ENCODE assay signal across 19 cellular contexts in the genomic region with DNA sequence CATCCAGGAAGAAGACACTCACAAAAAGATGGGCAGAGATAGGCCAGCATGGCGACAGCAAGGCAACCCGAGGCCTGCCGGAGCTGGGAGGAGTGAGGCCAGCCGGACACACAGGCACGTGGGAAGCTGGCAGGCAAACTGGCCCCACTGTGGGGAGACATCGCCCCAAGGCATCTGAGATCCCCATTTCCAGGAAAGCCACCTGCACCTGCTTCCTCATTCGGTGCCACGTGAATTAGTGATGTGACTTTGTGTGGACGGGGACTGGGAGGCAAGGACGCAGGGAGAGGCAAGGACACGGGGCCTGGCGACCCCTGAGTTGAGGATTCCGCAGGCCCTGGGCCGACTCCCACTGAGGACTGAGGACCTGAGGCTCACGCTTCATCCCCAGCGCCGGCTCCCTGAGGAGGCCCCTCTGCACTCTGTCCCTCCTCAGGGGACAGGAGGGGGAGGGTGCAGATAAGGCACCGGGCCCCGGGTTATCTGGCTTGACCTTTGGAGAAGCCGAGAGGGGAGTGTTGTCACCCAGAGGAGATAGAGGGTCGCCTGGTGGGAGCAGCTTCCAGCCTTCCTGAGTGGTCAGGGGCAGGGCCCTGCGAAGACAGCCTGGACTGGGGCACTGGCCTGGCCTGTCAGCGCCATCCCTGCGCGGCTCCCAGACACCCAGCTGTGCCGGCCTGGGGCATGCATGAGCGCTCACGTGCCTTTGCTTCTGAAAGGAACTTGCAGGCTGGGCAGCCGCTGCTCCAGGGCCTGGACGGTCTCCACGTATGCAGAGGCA. TPM values are rescaled to one million over a fixed set of nuclear protein-coding genes. Genes with fewer than 3 reads are reported as not detected.
DNase-seq lines count a peak whose midpoint lies in the region; ATAC-seq and TF ChIP-seq lines count a peak whose summit lies in the region.
"Had no signal": no experiment of that assay in that cellular context is flagged by ENCODE, and none has a peak within 500 bp of the region (broad histone marks: within the 10 kb centered on the region; RNA-seq: fewer than 3 reads in every experiment).

No MANE protein-coding gene starts in this region.

- H3K9ac ChIP-seq in SK-N-SH (no peak overlapping the region), smooth muscle cell (ENCODE audit: low read depth) (no peak overlapping the region)

- H3K27me3 ChIP-seq in SK-N-SH (ENCODE audit: insufficient read depth): peaks cover 67% of the 10 kb centered on the region
- H3K27me3 ChIP-seq in left ventricle myocardium inferior (ENCODE audit: low read depth): peaks cover 52% of the 10 kb centered on the region
- no peaks in the 10 kb centered on the region for H3K27me3 ChIP-seq in smooth muscle cell (ENCODE audit: low read depth)
- H3K27me3 ChIP-seq: right lobe of liver had no signal

- no peak for ATAC-seq in omental fat pad (ENCODE audit: low FRiP score)
- no peak for ATAC-seq in HG02973 (IDR thresholded peaks at IDR 0.05; ENCODE audit: unreplicated experiment)
- ATAC-seq: activated T-helper 17 cell treated with anti-CD3 and anti-CD28 coated beads, Interleukin-2, amount 50 U/mL, for 72 hours; left colon; stimulated activated naive B cell treated with anti-CD40 and anti-IgM and Interleukin-4, amounts not matched to agents 10 μg/mL and 1 μg/mL and 100 μg/mL, for 72 hours had no signal

- no peak for TF ChIP-seq EP300 in SK-N-SH (IDR thresholded peaks at IDR 0.05; ENCODE audit: borderline replicate concordance in 1 of 2, low read depth in 1 of 2, low read length in 1 of 2)

- no peaks in the 10 kb centered on the region for H3K9me3 Mint-ChIP-seq in neural crest cell
- H3K9me3 Mint-ChIP-seq: activated naive CD8-positive, alpha-beta T cell treated with anti-CD3 and anti-CD28 coated beads for 36 hours; activated T-helper 17 cell treated with anti-CD3 and anti-CD28 coated beads, Interleukin-2, amount 50 U/mL, for 72 hours; brain; stimulated activated naive B cell treated with anti-CD40 and anti-IgM and Interleukin-4, amounts not matched to agents 10 μg/mL and 1 μg/mL and 100 μg/mL, for 72 hours had no signal

- H3K4me3 Mint-ChIP-seq in neural crest cell: no peak overlapping the region
- H3K4me3 Mint-ChIP-seq: activated naive CD8-positive, alpha-beta T cell treated with anti-CD3 and anti-CD28 coated beads for 36 hours; activated T-helper 17 cell treated with anti-CD3 and anti-CD28 coated beads, Interleukin-2, amount 50 U/mL, for 72 hours; brain; stimulated activated naive B cell treated with anti-CD40 and anti-IgM and Interleukin-4, amounts not matched to agents 10 μg/mL and 1 μg/mL and 100 μg/mL, for 72 hours had no signal

- H3K36me3 Mint-ChIP-seq in neural crest cell (ENCODE audit: low read depth): no peaks in the 10 kb centered on the region
- H3K36me3 Mint-ChIP-seq: activated naive CD8-positive, alpha-beta T cell treated with anti-CD3 and anti-CD28 coated beads for 36 hours; brain; stimulated activated naive B cell treated with anti-CD40 and anti-IgM and Interleukin-4, amounts not matched to agents 10 μg/mL and 1 μg/mL and 100 μg/mL, for 72 hours had no signal

- H3K9me3 ChIP-seq in SK-N-SH (no peaks in the 10 kb centered on the region), left ventricle myocardium inferior (replicated peaks) (no peaks in the 10 kb centered on the region), smooth muscle cell (replicated peaks; ENCODE audit: low read depth) (no peaks in the 10 kb centered on the region)
- H3K9me3 ChIP-seq: right lobe of liver, tibial artery had no signal

- H3K27ac Mint-ChIP-seq in neural crest cell (ENCODE audit: unreplicated experiment): no peak overlapping the region
- H3K27ac Mint-ChIP-seq: activated naive CD8-positive, alpha-beta T cell treated with anti-CD3 and anti-CD28 coated beads for 36 hours; activated T-helper 17 cell treated with anti-CD3 and anti-CD28 coated beads, Interleukin-2, amount 50 U/mL, for 72 hours; stimulated activated naive B cell treated with anti-CD40 and anti-IgM and Interleukin-4, amounts not matched to agents 10 μg/mL and 1 μg/mL and 100 μg/mL, for 72 hours had no signal

- H3K4me2 ChIP-seq in SK-N-SH (no peak overlapping the region), smooth muscle cell (no peak overlapping the region)

- DNase-seq in ELF-1 (ENCODE audit: low read depth, low spot score) (peak; percentile 80), SK-N-SH (peak; percentile 55), left ventricle myocardium inferior (peak; percentile 72), neural crest cell (ENCODE audit: low read depth, low spot score) (peak; percentile 32), omental fat pad (ENCODE audit: low spot score) (no peak), smooth muscle cell (lab: John Stamatoyannopoulos, UW; ENCODE audit: unreplicated experiment) (no peak), putamen (ENCODE audit: low spot score) (no peak)
- DNase-seq: activated naive CD8-positive, alpha-beta T cell treated with anti-CD3 and anti-CD28 coated beads for 36 hours; left colon; NCI-H1417 treated with DMSO at 0.1 percent for 48 hours; stimulated activated naive B cell treated with anti-CD40 and anti-IgM and Interleukin-4, amounts not matched to agents 10 μg/mL and 1 μg/mL and 100 μg/mL, for 72 hours; tibial artery had no signal

- intact Hi-C loops in left ventricle myocardium inferior (cut with micrococcal nuclease): no loop called here

- TF ChIP-seq RAD21 in SK-N-SH (IDR thresholded peaks at IDR 0.05; ENCODE audit: low read length): no peak

- H3F3A ChIP-seq in SK-N-SH (replicated peaks; ENCODE audit: insufficient read depth) (peaks cover 7% of the 10 kb centered on the region), smooth muscle cell (ENCODE audit: low read depth) (no peaks in the 10 kb centered on the region)

- H3K27ac ChIP-seq in SK-N-SH (ENCODE audit: low read depth in 2 of 2, low read length in 1 of 2) (no peak overlapping the region), left ventricle myocardium inferior (replicated peaks) (peak overlapping the region; percentile 84), smooth muscle cell (ENCODE audit: low read depth) (no peak overlapping the region)
- H3K27ac ChIP-seq: coronary artery, right lobe of liver, tibial artery had no signal

- H3K36me3 ChIP-seq in SK-N-SH (replicated peaks in 1 of 2; ENCODE audit: control insufficient read depth in 1 of 2, insufficient read depth in 2 of 2, low read length in 1 of 2) (no peaks in the 10 kb centered on the region), left ventricle myocardium inferior (no peaks in the 10 kb centered on the region), smooth muscle cell (ENCODE audit: low read depth) (no peaks in the 10 kb centered on the region)
- H3K36me3 ChIP-seq: right lobe of liver, tibial artery had no signal

- 40% methylated on average over 24 of the region's 31 CpGs for WGBS in SK-N-SH (ENCODE audit: low lambda C conversion rate)
- WGBS in smooth muscle cell (ENCODE audit: low lambda C conversion rate): 64% methylated on average over 31 of the region's 31 CpGs

- H3K4me1 ChIP-seq in SK-N-SH (ENCODE audit: control insufficient read depth in 1 of 2, insufficient read depth in 2 of 2, low read depth in 1 of 2, low read length in 1 of 2): no peaks in the 10 kb centered on the region
- peaks cover 26% of the 10 kb centered on the region for H3K4me1 ChIP-seq in left ventricle myocardium inferior
- H3K4me1 ChIP-seq in smooth muscle cell (ENCODE audit: low read depth): peaks cover 6% of the 10 kb centered on the region
- H3K4me1 ChIP-seq: right lobe of liver, tibial artery had no signal

- H3K27me3 Mint-ChIP-seq in neural crest cell (ENCODE audit: low read depth): no peaks in the 10 kb centered on the region

- H3K4me1 Mint-ChIP-seq in neural crest cell: peaks cover 10% of the 10 kb centered on the region
- H3K4me1 Mint-ChIP-seq: activated naive CD8-positive, alpha-beta T cell treated with anti-CD3 and anti-CD28 coated beads for 36 hours; activated T-helper 17 cell treated with anti-CD3 and anti-CD28 coated beads, Interleukin-2, amount 50 U/mL, for 72 hours; stimulated activated naive B cell treated with anti-CD40 and anti-IgM and Interleukin-4, amounts not matched to agents 10 μg/mL and 1 μg/mL and 100 μg/mL, for 72 hours had no signal

- H3K79me2 ChIP-seq in SK-N-SH (ENCODE audit: insufficient read depth) (no peaks in the 10 kb centered on the region), smooth muscle cell (ENCODE audit: low read depth) (no peaks in the 10 kb centered on the region)

- CTCF ChIA-PET in SK-N-SH (lab: Yijun Ruan, JAX): no interaction called here

- no peak overlapping the region for H2AFZ ChIP-seq in SK-N-SH (ENCODE audit: low read depth)
- H2AFZ ChIP-seq in smooth muscle cell (ENCODE audit: low read depth): no peak overlapping the region

- H3K9me2 ChIP-seq in SK-N-SH: no peaks in the 10 kb centered on the region

- TF ChIP-seq CTCF in SK-N-SH (IDR thresholded peaks at IDR 0.05) (no peak), left ventricle myocardium inferior (IDR thresholded peaks at IDR 0.05; ENCODE audit: borderline replicate concordance) (no peak), neural crest cell (conservative IDR thresholded peaks at IDR 0.05) (no peak), omental fat pad (IDR thresholded peaks at IDR 0.05) (no peak), smooth muscle cell (IDR thresholded peaks at IDR 0.05; ENCODE audit: borderline replicate concordance, insufficient read depth, poor library complexity, severe bottlenecking) (no peak)

- H4K20me1 ChIP-seq in SK-N-SH (ENCODE audit: insufficient read depth) (no peaks in the 10 kb centered on the region), smooth muscle cell (ENCODE audit: low read depth) (no peaks in the 10 kb centered on the region)

- H3K4me3 ChIP-seq in SK-N-SH (ENCODE audit: low read depth in 2 of 2, low read length in 1 of 2): no peak overlapping the region
- H3K4me3 ChIP-seq in left ventricle myocardium inferior: no peak overlapping the region
- no peak overlapping the region for H3K4me3 ChIP-seq in smooth muscle cell
- H3K4me3 ChIP-seq: coronary artery, right lobe of liver, tibial artery had no signal

- POLR2A ChIA-PET in SK-N-SH (lab: Yijun Ruan, JAX): no interaction called here

RNA-seq across cellular contexts. Expression of a gene that starts 39.7 kb away (rescaled TPM):
- 142 and 316 TPM in 2 replicates for polyA plus RNA-seq in SK-N-SH (2012; rRNA removed)
- 231 and 263 TPM in 2 replicates for polyA plus RNA-seq in SK-N-SH (2012; cell fraction: cytosol; rRNA removed)
- 65.1 and 121 TPM in 2 replicates for polyA plus RNA-seq in SK-N-SH (2012; cell fraction: nucleus; rRNA removed)
- total RNA-seq in left ventricle myocardium inferior: 122 TPM
- total RNA-seq in neural crest cell: 50.2 and 52.3 TPM in 2 replicates
- total RNA-seq in omental fat pad: 10 to 100 TPM; 34.3 to 81.2 (median 44.2) TPM
- total RNA-seq in smooth muscle cell: 37.7 and 50.8 TPM in 2 replicates
- polyA plus RNA-seq in smooth muscle cell: 146 and 153 TPM in 2 replicates

RNA-seq across cellular contexts. Expression of a gene that starts 41.3 kb away (rescaled TPM):
- polyA plus RNA-seq in SK-N-SH (2012; rRNA removed) (75.5 and 78.4 TPM in 2 replicates), smooth muscle cell (110 and 126 TPM in 2 replicates)
- polyA plus RNA-seq in SK-N-SH (2012; cell fraction: cytosol; rRNA removed): 69.3 and 72.9 TPM in 2 replicates
- 34.4 and 36.3 TPM in 2 replicates for polyA plus RNA-seq in SK-N-SH (2012; cell fraction: nucleus; rRNA removed)
- total RNA-seq in left ventricle myocardium inferior (57.4 TPM), neural crest cell (50.8 and 53.2 TPM in 2 replicates), omental fat pad (10 to 100 TPM; 16.1 to 57.5 (median 49.5) TPM), smooth muscle cell (42.9 and 51.0 TPM in 2 replicates)

RNA-seq across cellular contexts. Expression of a gene that starts 41.8 kb away (rescaled TPM):
- polyA plus RNA-seq in SK-N-SH (2012; rRNA removed) (not detected in 2 replicates), smooth muscle cell (0.40 TPM in 1 of 2 replicates, not detected in the other)
- not detected in 2 replicates for polyA plus RNA-seq in SK-N-SH (2012; cell fraction: cytosol; rRNA removed)
- not detected in 2 replicates for polyA plus RNA-seq in SK-N-SH (2012; cell fraction: nucleus; rRNA removed)
- total RNA-seq in left ventricle myocardium inferior (18.6 TPM), neural crest cell (0.28 and 0.77 TPM in 2 replicates), omental fat pad (not detected), smooth muscle cell (0.18 TPM in 1 of 2 replicates, not detected in the other)
- total RNA-seq: activated naive CD8-positive, alpha-beta T cell treated with anti-CD3 and anti-CD28 coated beads for 36 hours; activated T-helper 17 cell treated with anti-CD3 and anti-CD28 coated beads, Interleukin-2, amount 50 U/mL, for 72 hours; endothelial cell of umbilical vein; fibroblast of villous mesenchyme; left colon; right lobe of liver had no signal
- polyA plus RNA-seq: endothelial cell of umbilical vein had no signal

Comparison
In these comparisons a context has a peak if more than half of its experiments do, and no peak if none do; other contexts are left out.
1. DNase-seq: peak in ELF-1 (single experiment), SK-N-SH (single experiment), left ventricle myocardium inferior (single experiment) and neural crest cell (single experiment); none in omental fat pad (single experiment), smooth muscle cell (single experiment) and putamen (single experiment).
2. RNA of a gene that starts 41.8 kb away (total RNA-seq): 18.6 TPM in left ventricle myocardium inferior (single experiment); 0.28 to 0.77 TPM in neural crest cell, 0.18 TPM in smooth muscle cell and not detected in omental fat pad; every median in the first group is over 10 times any median in the second.